Comparison of ENCODE assay signal across 21 cellular contexts in the genomic region with DNA sequence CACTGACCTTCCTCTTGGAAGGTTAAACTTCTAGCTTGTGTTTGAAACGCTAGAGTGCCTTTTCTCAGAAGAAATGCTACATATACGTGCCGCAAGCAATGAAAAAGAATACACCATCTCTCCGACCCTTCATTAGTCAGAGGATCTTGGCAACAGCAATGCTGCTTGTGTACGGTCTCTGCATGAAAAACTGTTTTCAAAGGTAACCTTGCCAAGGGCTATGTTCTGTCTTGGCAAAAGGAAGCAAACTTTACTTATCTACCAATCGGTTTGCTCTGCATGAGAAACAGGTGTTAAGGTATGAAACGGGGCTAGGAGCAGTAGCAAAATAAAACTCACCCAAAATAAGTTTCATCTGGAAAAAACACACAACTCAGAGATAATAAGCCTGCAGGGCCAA.
A peak's percentile ranks its signal among the peaks of the same experiment; 100 is the strongest.
DNase-seq lines count a peak whose midpoint lies in the region; ATAC-seq and TF ChIP-seq lines count a peak whose summit lies in the region.
"Had no signal": no experiment of that assay in that cellular context is flagged by ENCODE, and none has a peak within 500 bp of the region (broad histone marks: within the 10 kb centered on the region; RNA-seq: fewer than 3 reads in every experiment).

No MANE protein-coding gene starts in this region.

- H3K27me3 ChIP-seq in HUES48 (ENCODE audit: control insufficient read depth, insufficient read depth, low read length): no peaks in the 10 kb centered on the region
- H3K27me3 ChIP-seq: MG63, ovary, tibial artery had no signal

- no peak for DNase-seq in WTC11 (ENCODE audit: low spot score)
- DNase-seq in epithelial cell of proximal tubule (ENCODE audit: low read depth): peak; percentile 20
- DNase-seq in omental fat pad (ENCODE audit: low spot score): no peak
- DNase-seq in activated T-cell treated with anti-CD3 and anti-CD28 coated beads, Interleukin-2, amount 50 U/mL, for 48 hours: no peak
- DNase-seq in SIG-M5 (lab: John Stamatoyannopoulos, UW): no peak
- no peak for DNase-seq in NCI-H146 (lab: John Stamatoyannopoulos, UW)
- DNase-seq: AML-193; GOT3; MG63; naive B cell; NCI-H1694; NCI-H2227 treated with DMSO at 0.1 percent for 48 hours; ovary; RPMI8226; stimulated activated CD4-positive, alpha-beta T cell treated with anti-CD3 and anti-CD28 coated beads, Interleukin-2, amount 100 ng/mL, for 24 hours; stimulated activated naive CD8-positive, alpha-beta T cell treated with anti-CD3 and anti-CD28 coated beads, Interleukin-15, Interleukin-2, amounts not matched to agents 100 U/mL and 50 U/mL, for 24 hours; tibial artery had no signal

- no peaks in the 10 kb centered on the region for H3K27me3 Mint-ChIP-seq in WTC11 (ENCODE audit: low read depth)
- H3K27me3 Mint-ChIP-seq: activated T-helper 17 cell treated with anti-CD3 and anti-CD28 coated beads, Interleukin-2, amount 50 U/mL, for 72 hours; naive B cell had no signal

- no peaks in the 10 kb centered on the region for H3K36me3 ChIP-seq in HUES48 (ENCODE audit: control insufficient read depth, insufficient read depth, low read length)
- H3K36me3 ChIP-seq: MG63, ovary, tibial artery had no signal

- H3K9ac ChIP-seq in HUES48 (ENCODE audit: low read depth, low read length): no peak overlapping the region

- no peak overlapping the region for H3K4me3 Mint-ChIP-seq in WTC11
- H3K4me3 Mint-ChIP-seq: activated T-helper 17 cell treated with anti-CD3 and anti-CD28 coated beads, Interleukin-2, amount 50 U/mL, for 72 hours; naive B cell had no signal

- no peaks in the 10 kb centered on the region for H3K9me3 ChIP-seq in HUES48 (ENCODE audit: control insufficient read depth, insufficient read depth, low read length)
- H3K9me3 ChIP-seq: MG63, ovary, tibial artery had no signal

- H3K27ac Mint-ChIP-seq in WTC11: peak overlapping the region; percentile 57
- H3K27ac Mint-ChIP-seq: activated T-helper 17 cell treated with anti-CD3 and anti-CD28 coated beads, Interleukin-2, amount 50 U/mL, for 72 hours; naive B cell had no signal

- no peak for TF ChIP-seq CTCF in WTC11 (IDR thresholded peaks at IDR 0.05)
- no peak for TF ChIP-seq CTCF in epithelial cell of proximal tubule (conservative IDR thresholded peaks at IDR 0.05; ENCODE audit: low read depth, low read length)
- no peak for TF ChIP-seq CTCF in omental fat pad (IDR thresholded peaks at IDR 0.05)

- ATAC-seq in WTC11 (peak; percentile 18; the same call in 1 of the 2 replicates), omental fat pad (ENCODE audit: low FRiP score) (peak; percentile 45)
- ATAC-seq: activated T-helper 17 cell treated with anti-CD3 and anti-CD28 coated beads, Interleukin-2, amount 50 U/mL, for 72 hours; esophagus mucosa; HepG2; stimulated activated naive CD8-positive, alpha-beta T cell treated with anti-CD3 and anti-CD28 coated beads, Interleukin-15, Interleukin-2, amounts not matched to agents 100 U/mL and 50 U/mL, for 24 hours had no signal

- H3K9me3 Mint-ChIP-seq in WTC11: no peaks in the 10 kb centered on the region
- H3K9me3 Mint-ChIP-seq: naive B cell had no signal

- CTCF ChIA-PET in WTC11 (lab: Charles Lee): no interaction called here

- H3K4me3 ChIP-seq in HUES48 (ENCODE audit: low read depth, low read length): no peak overlapping the region
- no peak overlapping the region for H3K4me3 ChIP-seq in epithelial cell of proximal tubule (ENCODE audit: low read depth, low read length)
- H3K4me3 ChIP-seq: MG63, ovary, tibial artery had no signal

- POLR2A ChIA-PET in WTC11 (lab: Charles Lee): interaction anchor here (0.8 kb wide), 1 partner anchor 16 kb away, joined by 3 read pairs; no protein-coding TSS in a partner anchor

- H3K36me3 Mint-ChIP-seq in WTC11: no peaks in the 10 kb centered on the region

- H3K4me1 Mint-ChIP-seq in WTC11: peaks cover 73% of the 10 kb centered on the region
- H3K4me1 Mint-ChIP-seq: activated T-helper 17 cell treated with anti-CD3 and anti-CD28 coated beads, Interleukin-2, amount 50 U/mL, for 72 hours had no signal

- H3K27ac ChIP-seq in HUES48 (ENCODE audit: low read depth, low read length): peak overlapping the region; percentile 45
- H3K27ac ChIP-seq: ovary, tibial artery had no signal

- H3K4me1 ChIP-seq in HUES48 (ENCODE audit: control insufficient read depth, insufficient read depth, low read length): peaks cover 40% of the 10 kb centered on the region
- H3K4me1 ChIP-seq: tibial artery had no signal

TF ChIP-seq in WTC11, 78 proteins besides CTCF, POLR2A, EP300 and RAD21:
- TF ChIP-seq TCF7 (CRISPR knock-in tag; IDR thresholded peaks at IDR 0.05; ENCODE audit: low read depth) (no peak), ATF1 (CRISPR knock-in tag; IDR thresholded peaks at IDR 0.05) (no peak), GTF2I (CRISPR knock-in tag; conservative IDR thresholded peaks at IDR 0.05) (no peak), IRF2 (CRISPR knock-in tag; IDR thresholded peaks at IDR 0.05; ENCODE audit: borderline replicate concordance, low read depth) (no peak), GABPB1 (CRISPR knock-in tag; IDR thresholded peaks at IDR 0.05) (no peak), MYBL2 (CRISPR knock-in tag; IDR thresholded peaks at IDR 0.05) (no peak), NR1H2 (CRISPR knock-in tag; IDR thresholded peaks at IDR 0.05) (no peak)
- TF ChIP-seq, protein P1, sequence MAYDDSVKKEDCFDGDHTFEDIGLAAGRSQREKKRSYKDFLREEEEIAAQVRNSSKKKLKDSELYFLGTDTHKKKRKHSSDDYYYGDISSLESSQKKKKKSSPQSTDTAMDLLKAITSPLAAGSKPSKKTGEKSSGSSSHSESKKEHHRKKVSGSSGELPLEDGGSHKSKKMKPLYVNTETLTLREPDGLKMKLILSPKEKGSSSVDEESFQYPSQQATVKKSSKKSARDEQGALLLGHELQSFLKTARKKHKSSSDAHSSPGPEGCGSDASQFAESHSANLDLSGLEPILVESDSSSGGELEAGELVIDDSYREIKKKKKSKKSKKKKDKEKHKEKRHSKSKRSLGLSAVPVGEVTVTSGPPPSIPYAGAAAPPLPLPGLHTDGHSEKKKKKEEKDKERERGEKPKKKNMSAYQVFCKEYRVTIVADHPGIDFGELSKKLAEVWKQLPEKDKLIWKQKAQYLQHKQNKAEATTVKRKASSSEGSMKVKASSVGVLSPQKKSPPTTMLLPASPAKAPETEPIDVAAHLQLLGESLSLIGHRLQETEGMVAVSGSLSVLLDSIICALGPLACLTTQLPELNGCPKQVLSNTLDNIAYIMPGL (CRISPR knock-in tag; IDR thresholded peaks at IDR 0.05): no peak
- TF ChIP-seq, protein P2, sequence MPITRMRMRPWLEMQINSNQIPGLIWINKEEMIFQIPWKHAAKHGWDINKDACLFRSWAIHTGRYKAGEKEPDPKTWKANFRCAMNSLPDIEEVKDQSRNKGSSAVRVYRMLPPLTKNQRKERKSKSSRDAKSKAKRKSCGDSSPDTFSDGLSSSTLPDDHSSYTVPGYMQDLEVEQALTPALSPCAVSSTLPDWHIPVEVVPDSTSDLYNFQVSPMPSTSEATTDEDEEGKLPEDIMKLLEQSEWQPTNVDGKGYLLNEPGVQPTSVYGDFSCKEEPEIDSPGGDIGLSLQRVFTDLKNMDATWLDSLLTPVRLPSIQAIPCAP (CRISPR knock-in tag; IDR thresholded peaks at IDR 0.05): no peak
- TF ChIP-seq, protein P3, sequence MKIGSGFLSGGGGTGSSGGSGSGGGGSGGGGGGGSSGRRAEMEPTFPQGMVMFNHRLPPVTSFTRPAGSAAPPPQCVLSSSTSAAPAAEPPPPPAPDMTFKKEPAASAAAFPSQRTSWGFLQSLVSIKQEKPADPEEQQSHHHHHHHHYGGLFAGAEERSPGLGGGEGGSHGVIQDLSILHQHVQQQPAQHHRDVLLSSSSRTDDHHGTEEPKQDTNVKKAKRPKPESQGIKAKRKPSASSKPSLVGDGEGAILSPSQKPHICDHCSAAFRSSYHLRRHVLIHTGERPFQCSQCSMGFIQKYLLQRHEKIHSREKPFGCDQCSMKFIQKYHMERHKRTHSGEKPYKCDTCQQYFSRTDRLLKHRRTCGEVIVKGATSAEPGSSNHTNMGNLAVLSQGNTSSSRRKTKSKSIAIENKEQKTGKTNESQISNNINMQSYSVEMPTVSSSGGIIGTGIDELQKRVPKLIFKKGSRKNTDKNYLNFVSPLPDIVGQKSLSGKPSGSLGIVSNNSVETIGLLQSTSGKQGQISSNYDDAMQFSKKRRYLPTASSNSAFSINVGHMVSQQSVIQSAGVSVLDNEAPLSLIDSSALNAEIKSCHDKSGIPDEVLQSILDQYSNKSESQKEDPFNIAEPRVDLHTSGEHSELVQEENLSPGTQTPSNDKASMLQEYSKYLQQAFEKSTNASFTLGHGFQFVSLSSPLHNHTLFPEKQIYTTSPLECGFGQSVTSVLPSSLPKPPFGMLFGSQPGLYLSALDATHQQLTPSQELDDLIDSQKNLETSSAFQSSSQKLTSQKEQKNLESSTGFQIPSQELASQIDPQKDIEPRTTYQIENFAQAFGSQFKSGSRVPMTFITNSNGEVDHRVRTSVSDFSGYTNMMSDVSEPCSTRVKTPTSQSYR (CRISPR knock-in tag; IDR thresholded peaks at IDR 0.05): no peak
- TF ChIP-seq, protein P4, sequence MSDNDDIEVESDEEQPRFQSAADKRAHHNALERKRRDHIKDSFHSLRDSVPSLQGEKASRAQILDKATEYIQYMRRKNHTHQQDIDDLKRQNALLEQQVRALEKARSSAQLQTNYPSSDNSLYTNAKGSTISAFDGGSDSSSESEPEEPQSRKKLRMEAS (CRISPR knock-in tag; IDR thresholded peaks at IDR 0.05): no peak
